17 cellular contexts compared by ENCODE assay signal in genomic region chr19:6042776-6043726, GRCh38.
DNase-seq lines count a peak whose midpoint lies in the region; ATAC-seq and TF ChIP-seq lines count a peak whose summit lies in the region.
"Had no signal": no experiment of that assay in that cellular context is flagged by ENCODE, and none has a peak within 500 bp of the region (broad histone marks: within the 10 kb centered on the region; RNA-seq: fewer than 3 reads in every experiment).

No MANE protein-coding gene starts in this region.

- H3K4me3 ChIP-seq in right atrium auricular region = no peak overlapping the region
- no peak overlapping the region for H3K4me3 ChIP-seq in heart right ventricle
- H3K4me3 ChIP-seq in SJCRH30 = no peak overlapping the region
- H3K4me3 ChIP-seq: A549, HAP-1 had no signal

- ATAC-seq in heart right ventricle = no peak
- ATAC-seq in left lobe of liver = no peak
- no peak for ATAC-seq in GM21515 (IDR thresholded peaks at IDR 0.05; ENCODE audit: unreplicated experiment)
- ATAC-seq: A549 had no signal

- H3K36me3 ChIP-seq in right atrium auricular region (peaks cover 41% of the 10 kb centered on the region), heart right ventricle (peaks cover 0 to 44% (median 0%) of the 10 kb centered on the region in 9 donors), SJCRH30 (no peaks in the 10 kb centered on the region)
- H3K36me3 ChIP-seq: HAP-1 had no signal

- 74 to 77% methylated on average over 12 of the region's 12 CpGs for WGBS in heart right ventricle, 2 donors

- DNase-seq in right atrium auricular region (ENCODE audit: low spot score) (peak; percentile 42), heart right ventricle (no peak), left lobe of liver (ENCODE audit: low spot score) (peak; percentile 33), type B pancreatic cell (ENCODE audit: extremely low spot score, unreplicated experiment) (peak; percentile 58), glutamatergic neuron (no peak), SJCRH30 (no peak)
- peak; percentile 30 for DNase-seq in activated CD8-positive, alpha-beta memory T cell treated with anti-CD3 and anti-CD28 coated beads, Interleukin-2, amount 50 U/mL, for 48 hours
- DNase-seq: AML-193; Calu3; CD4-positive, alpha-beta T cell; MV-4-11; NCI-H1436; NCI-H2081; NCI-H510A treated with DMSO at 0.1 percent for 48 hours had no signal

- TF ChIP-seq CTCF in right atrium auricular region (IDR thresholded peaks at IDR 0.05) = no peak
- TF ChIP-seq CTCF in heart right ventricle (IDR thresholded peaks at IDR 0.05) = no peak
- TF ChIP-seq CTCF in type B pancreatic cell (conservative IDR thresholded peaks at IDR 0.05) = no peak
- TF ChIP-seq CTCF in glutamatergic neuron (IDR thresholded peaks at IDR 0.05; ENCODE audit: partially characterized antibody, unreplicated experiment) = no peak

- H3K4me1 Mint-ChIP-seq in type B pancreatic cell (ENCODE audit: unreplicated experiment) (peaks cover 2% of the 10 kb centered on the region), glutamatergic neuron (ENCODE audit: low read depth, unreplicated experiment) (no peaks in the 10 kb centered on the region)

- H3K27ac Mint-ChIP-seq in type B pancreatic cell = no peak overlapping the region
- H3K27ac Mint-ChIP-seq in glutamatergic neuron (ENCODE audit: unreplicated experiment) = no peak overlapping the region
- H3K27ac Mint-ChIP-seq: CD4-positive, alpha-beta T cell had no signal

- H3K27ac ChIP-seq in right atrium auricular region = no peak overlapping the region
- H3K27ac ChIP-seq in heart right ventricle = no peak overlapping the region
- H3K27ac ChIP-seq in SJCRH30 = no peak overlapping the region
- H3K27ac ChIP-seq: A549 had no signal

- intact Hi-C loops in heart right ventricle (cut with DNase I) = loop anchor here in 3 of 10 donors (10.0 kb wide), 3 partner anchors 58 to 262 kb away; no protein-coding TSS in a partner anchor

- H3K36me3 Mint-ChIP-seq in type B pancreatic cell (peaks cover 3% of the 10 kb centered on the region), glutamatergic neuron (ENCODE audit: unreplicated experiment) (no peaks in the 10 kb centered on the region)

- no peaks in the 10 kb centered on the region for H3K27me3 ChIP-seq in right atrium auricular region
- no peaks in the 10 kb centered on the region for H3K27me3 ChIP-seq in heart right ventricle
- no peaks in the 10 kb centered on the region for H3K27me3 ChIP-seq in SJCRH30

- H3K9me3 ChIP-seq in right atrium auricular region (no peaks in the 10 kb centered on the region), heart right ventricle (no peaks in the 10 kb centered on the region), SJCRH30 (replicated peaks) (no peaks in the 10 kb centered on the region)
- H3K9me3 ChIP-seq: A549, HAP-1 had no signal

- no peak overlapping the region for H3K4me3 Mint-ChIP-seq in type B pancreatic cell
- H3K4me3 Mint-ChIP-seq in glutamatergic neuron (ENCODE audit: unreplicated experiment) = no peak overlapping the region
- H3K4me3 Mint-ChIP-seq: CD4-positive, alpha-beta T cell had no signal

- H3K9me3 Mint-ChIP-seq in type B pancreatic cell = no peaks in the 10 kb centered on the region
- no peaks in the 10 kb centered on the region for H3K9me3 Mint-ChIP-seq in glutamatergic neuron (ENCODE audit: unreplicated experiment)
- H3K9me3 Mint-ChIP-seq: CD4-positive, alpha-beta T cell had no signal

- no peaks in the 10 kb centered on the region for H3K27me3 Mint-ChIP-seq in type B pancreatic cell
- no peaks in the 10 kb centered on the region for H3K27me3 Mint-ChIP-seq in glutamatergic neuron (ENCODE audit: unreplicated experiment)
- H3K27me3 Mint-ChIP-seq: CD4-positive, alpha-beta T cell had no signal

- H3K4me1 ChIP-seq in right atrium auricular region = peaks cover 0 to 9% of the 10 kb centered on the region in 2 donors
- peaks cover 0 to 10% (median 3%) of the 10 kb centered on the region in 9 donors for H3K4me1 ChIP-seq in heart right ventricle
- H3K4me1 ChIP-seq in SJCRH30 = no peaks in the 10 kb centered on the region
- H3K4me1 ChIP-seq: HAP-1 had no signal

Comparison
In these comparisons a context has a peak if more than half of its experiments do, and no peak if none do; other contexts are left out.
1. DNase-seq: peak in right atrium auricular region (single experiment), activated CD8-positive, alpha-beta memory T cell treated with anti-CD3 and anti-CD28 coated beads, Interleukin-2, amount 50 U/mL, for 48 hours (single experiment), left lobe of liver (single experiment) and type B pancreatic cell (single experiment); none in heart right ventricle (0 of 2), glutamatergic neuron (single experiment) and SJCRH30 (0 of 2).